Comparison of ENCODE assay signal across 8 cellular contexts in genomic region chr6:111087871-111088667, GRCh38. TPM values are rescaled to one million over a fixed set of nuclear protein-coding genes. Genes with fewer than 3 reads are reported as not detected.
DNase-seq lines count a peak whose midpoint lies in the region; ATAC-seq and TF ChIP-seq lines count a peak whose summit lies in the region.

No MANE protein-coding gene starts in this region.

- no peak overlapping the region for H3K14ac ChIP-seq in H9 (ENCODE audit: insufficient read depth, low read length)
- no peak overlapping the region for H3K14ac ChIP-seq in trophoblast cell (ENCODE audit: low read length)

- H3K9ac ChIP-seq in H9 (ENCODE audit: extremely low read depth, insufficient read length, low read length) (peak overlapping the region; percentile 49), trophoblast cell (ENCODE audit: low read length) (peak overlapping the region; percentile 30)

- intact Hi-C loops in esophagus squamous epithelium (cut with DNase I), result no loop called here
- intact Hi-C loops in aorta (cut with DNase I), result no loop called here

- H3K27ac Mint-ChIP-seq in H9, result peak overlapping the region in 1 of 3 experiments; percentile 34; a peak in 2 of 7 replicates

- H3K36me3 Mint-ChIP-seq in H9 (ENCODE audit: insufficient read depth in 1 of 3, low read depth in 3 of 3), result no peaks in the 10 kb centered on the region

- no peak overlapping the region for H3K23ac ChIP-seq in H9 (ENCODE audit: insufficient read length, low read depth, low read length)
- H3K23ac ChIP-seq in trophoblast cell (ENCODE audit: low read length), result no peak overlapping the region

- H2BK12ac ChIP-seq in H9 (ENCODE audit: insufficient read length, low read depth, low read length), result no peak overlapping the region
- no peak overlapping the region for H2BK12ac ChIP-seq in trophoblast cell (ENCODE audit: low read length)

- no peak overlapping the region for H2BK120ac ChIP-seq in H9 (ENCODE audit: low read depth, low read length, poor library complexity, severe bottlenecking)
- no peak overlapping the region for H2BK120ac ChIP-seq in trophoblast cell (ENCODE audit: insufficient read depth, low read length, poor library complexity)

- no peak overlapping the region for H2BK15ac ChIP-seq in H9 (ENCODE audit: low read depth, low read length)

- H4K12ac ChIP-seq in trophoblast cell (ENCODE audit: low read depth, low read length), result no peak overlapping the region

- no peak overlapping the region for H3T11ph ChIP-seq in H9 (ENCODE audit: low read length)

- H3K9me3 Mint-ChIP-seq in H9, result no peaks in the 10 kb centered on the region

- H4K5ac ChIP-seq in H9 (ENCODE audit: insufficient read length, low read depth, low read length), result no peak overlapping the region

- no CpG with 5 or more reads among the region's 54 CpGs for WGBS in H9 (ENCODE audit: extremely low coverage, insufficient read length, low lambda C conversion rate)
- WGBS in esophagus squamous epithelium, 2 donors, result 1% methylated on average over 10 to 34 of the region's 54 CpGs
- whole genome bisulfite sequencing in trophoblast cell (ENCODE audit: extremely low coverage, insufficient coverage, insufficient read length), result no CpG with 5 or more reads among the region's 54 CpGs
- WGBS in aorta, 2 donors, result 1 to 2% methylated on average over 48 to 54 of the region's 54 CpGs

- H4K91ac ChIP-seq in H9 (ENCODE audit: insufficient read length, low read depth, low read length) (no peak overlapping the region), trophoblast cell (ENCODE audit: low read depth, low read length) (no peak overlapping the region)

- TF ChIP-seq CTCF in H9 (conservative IDR thresholded peaks at IDR 0.05), result no peak
- no peak for TF ChIP-seq CTCF in esophagus squamous epithelium (IDR thresholded peaks at IDR 0.05)

- DNase-seq in EL (peak; percentile 11), H9 (peak; percentile 58), NCI-H69 (lab: John Stamatoyannopoulos, UW) (peak; percentile 41), activated T-cell treated with anti-CD3 and anti-CD28 coated beads for 1 hour (ENCODE audit: low read depth) (peak; percentile 53), esophagus squamous epithelium (lab: John Stamatoyannopoulos, UW) (no peak), trophoblast cell (peak in 1 of 2 donors; percentile 6), aorta (peak in 1 of 2 donors; percentile 58), AG08395 (ENCODE audit: low spot score) (no peak)

- H3K4ac ChIP-seq in H9 (ENCODE audit: low read depth, low read length) (no peak overlapping the region), trophoblast cell (ENCODE audit: low read depth, low read length) (no peak overlapping the region)

- H3K18ac ChIP-seq in H9 (ENCODE audit: insufficient read length, low read depth, low read length) (no peak overlapping the region), trophoblast cell (ENCODE audit: low read length) (no peak overlapping the region)

- peak overlapping the region; percentile 70 to 94 for H3K4me3 Mint-ChIP-seq in H9

- no peak overlapping the region for H3K27ac ChIP-seq in H9 (ENCODE audit: insufficient read length, low read depth, low read length)
- no peak overlapping the region for H3K27ac ChIP-seq in esophagus squamous epithelium
- no peak overlapping the region for H3K27ac ChIP-seq in trophoblast cell (ENCODE audit: low read depth, low read length)
- no peak overlapping the region for H3K27ac ChIP-seq in aorta (ENCODE audit: low read depth in 1 of 2, low read length in 2 of 2)

- H3K79me2 ChIP-seq in H9 (ENCODE audit: insufficient read depth, low read length), result peaks cover 2% of the 10 kb centered on the region; the same call in 1 of the 2 replicates
- H3K79me2 ChIP-seq in trophoblast cell (ENCODE audit: control insufficient read depth, insufficient read depth, low read length, poor library complexity), result no peaks in the 10 kb centered on the region

- ATAC-seq in aorta (ENCODE audit: low FRiP score), result peak; percentile 54

- TF ChIP-seq POLR2A in esophagus squamous epithelium (IDR thresholded peaks at IDR 0.05), result no peak

- peak overlapping the region; percentile 65 for H3K4me2 ChIP-seq in H9 (ENCODE audit: insufficient read depth, insufficient read length, low read length)
- peak overlapping the region; percentile 92 for H3K4me2 ChIP-seq in trophoblast cell (ENCODE audit: low read length)

- H3K79me1 ChIP-seq in H9 (ENCODE audit: insufficient read depth, low read depth, low read length, poor library complexity, severe bottlenecking) (no peaks in the 10 kb centered on the region), trophoblast cell (ENCODE audit: low read length) (no peaks in the 10 kb centered on the region)

- H2BK5ac ChIP-seq in H9 (ENCODE audit: insufficient read length, low read length), result no peak overlapping the region
- H2BK5ac ChIP-seq in trophoblast cell (ENCODE audit: low read depth, low read length, poor library complexity), result no peak overlapping the region

- H3K4me3 ChIP-seq in esophagus squamous epithelium (peak overlapping the region; percentile 42 to 79 (median 52)), trophoblast cell (ENCODE audit: low read depth, low read length) (peak overlapping the region; percentile 78), aorta (ENCODE audit: low read length in 2 of 2) (peak overlapping the region; percentile 75 to 91)

- H3K36me3 ChIP-seq in esophagus squamous epithelium (no peaks in the 10 kb centered on the region), trophoblast cell (ENCODE audit: control insufficient read depth in 1 of 2, insufficient read depth in 2 of 2, low read length in 2 of 2) (no peaks in the 10 kb centered on the region), aorta (ENCODE audit: control insufficient read depth in 1 of 2, insufficient read depth in 2 of 2, low read length in 1 of 2) (no peaks in the 10 kb centered on the region)

- H3K27me3 Mint-ChIP-seq in H9 (ENCODE audit: low read depth), result peaks cover 35% of the 10 kb centered on the region

- H3K27me3 ChIP-seq in H9 (ENCODE audit: insufficient read depth, low read length) (no peaks in the 10 kb centered on the region), esophagus squamous epithelium (peaks cover 0 to 91% (median 0%) of the 10 kb centered on the region in 4 donors), trophoblast cell (ENCODE audit: insufficient read depth, low read length) (no peaks in the 10 kb centered on the region), aorta (ENCODE audit: control insufficient read depth in 1 of 2, insufficient read depth in 2 of 2, low read length in 1 of 2) (no peaks in the 10 kb centered on the region)

- no peak overlapping the region for H2BK20ac ChIP-seq in H9 (ENCODE audit: low read depth, low read length, poor library complexity, severe bottlenecking)

- H3K4me1 ChIP-seq in H9 (ENCODE audit: insufficient read depth, low read length) (peaks cover 6% of the 10 kb centered on the region; the same call in 1 of the 2 replicates), esophagus squamous epithelium (peaks cover 0 to 23% (median 6%) of the 10 kb centered on the region in 3 donors), trophoblast cell (ENCODE audit: control insufficient read depth in 1 of 2, insufficient read depth in 2 of 2, low read length in 2 of 2) (peaks cover 3 to 5% of the 10 kb centered on the region in 2 experiments), aorta (ENCODE audit: control insufficient read depth in 1 of 2, insufficient read depth in 2 of 2, low read length in 2 of 2) (no peaks in the 10 kb centered on the region)

- peaks cover 38 to 42% of the 10 kb centered on the region in 2 experiments for H3K4me1 Mint-ChIP-seq in H9

- H2AFZ ChIP-seq in H9 (ENCODE audit: low read length) (no peak overlapping the region), trophoblast cell (ENCODE audit: insufficient read depth, low read length, poor library complexity) (peak overlapping the region; percentile 8)

- H4K20me1 ChIP-seq in H9 (ENCODE audit: control insufficient read depth, insufficient read depth, insufficient read length), result no peaks in the 10 kb centered on the region

- peaks cover 11% of the 10 kb centered on the region for H3K23me2 ChIP-seq in H9 (ENCODE audit: insufficient read length, low read depth, low read length, poor library complexity, severe bottlenecking)

- H4K8ac ChIP-seq in H9 (replicated peaks; ENCODE audit: insufficient read length, low read depth, low read length) (no peak overlapping the region), trophoblast cell (ENCODE audit: low read depth, low read length) (no peak overlapping the region)

- H2AK5ac ChIP-seq in H9 (ENCODE audit: insufficient read length, low read length) (no peak overlapping the region), trophoblast cell (ENCODE audit: low read length) (no peak overlapping the region)

- H3K9me3 ChIP-seq in H9 (ENCODE audit: control insufficient read depth, low read depth, low read length), result no peaks in the 10 kb centered on the region
- H3K9me3 ChIP-seq in esophagus squamous epithelium, result no peaks in the 10 kb centered on the region
- no peaks in the 10 kb centered on the region for H3K9me3 ChIP-seq in trophoblast cell (ENCODE audit: insufficient read depth, low read depth, low read length)
- no peaks in the 10 kb centered on the region for H3K9me3 ChIP-seq in aorta (ENCODE audit: control insufficient read depth, low read length)

- no peak overlapping the region for H3K56ac ChIP-seq in H9 (ENCODE audit: insufficient read length, low read depth, low read length)

RNA-seq across cellular contexts. Expression of gene SLC16A10, which starts 0.8 kb away (rescaled TPM):
- total RNA-seq in H9 (2021) (9.3 and 11.4 TPM in 2 replicates), esophagus squamous epithelium (1 to 10 TPM in 3 of 4 donors, under 1 TPM in 1; 0.15 to 3.4 (median 1.6) TPM), aorta (10 to 100 TPM; 12.2 to 13.1 TPM)
- polyA plus RNA-seq in trophoblast cell (2013), result 2.0 and 2.4 TPM in 2 replicates
- 1 to 10 TPM in 1 of 2 donors, under 1 TPM in 1; 0.05 to 5.8 TPM for polyA plus RNA-seq in aorta

Comparison
In these comparisons a context has a peak if more than half of its experiments do, and no peak if none do; other contexts are left out.
1. DNase-seq: peak in EL (single experiment), H9 (single experiment), NCI-H69 (single experiment) and activated T-cell treated with anti-CD3 and anti-CD28 coated beads for 1 hour (single experiment); none in esophagus squamous epithelium (single experiment) and AG08395 (single experiment).
2. Peak in every context shown above with its lines, with median percentiles within 50 percentile points of each other: H3K4me3 ChIP-seq.